Comparison of ENCODE assay signal across 24 cellular contexts in genomic region chr3:125048282-125048681, GRCh38. TPM values are rescaled to one million over a fixed set of nuclear protein-coding genes. Genes with fewer than 3 reads are reported as not detected.
DNase-seq lines count a peak whose midpoint lies in the region; ATAC-seq and TF ChIP-seq lines count a peak whose summit lies in the region.
"Had no signal": no experiment of that assay in that cellular context is flagged by ENCODE, and none has a peak within 500 bp of the region (broad histone marks: within the 10 kb centered on the region; RNA-seq: fewer than 3 reads in every experiment).

No MANE protein-coding gene starts in this region.

- TF ChIP-seq CTCF in RWPE2 (IDR thresholded peaks at IDR 0.05; ENCODE audit: poor library complexity, severe bottlenecking) (no peak), gastroesophageal sphincter (IDR thresholded peaks at IDR 0.05) (no peak), prostate gland (IDR thresholded peaks at IDR 0.05) (no peak)

- TF ChIP-seq POLR2A in gastroesophageal sphincter (IDR thresholded peaks at IDR 0.05) (no peak), prostate gland (IDR thresholded peaks at IDR 0.05) (no peak)

- no peaks in the 10 kb centered on the region for H3K27me3 ChIP-seq in RWPE2 (ENCODE audit: insufficient read depth, poor library complexity, severe bottlenecking)
- no peaks in the 10 kb centered on the region for H3K27me3 ChIP-seq in gastroesophageal sphincter
- H3K27me3 ChIP-seq in prostate gland (replicated peaks; ENCODE audit: insufficient read depth): no peaks in the 10 kb centered on the region
- H3K27me3 ChIP-seq in effector memory CD4-positive, alpha-beta T cell (replicated peaks; ENCODE audit: control insufficient read depth, insufficient read depth, low read length, poor library complexity, severe bottlenecking): no peaks in the 10 kb centered on the region
- H3K27me3 ChIP-seq: gastrocnemius medialis, testis had no signal

- H3K27ac ChIP-seq in RWPE2 (ENCODE audit: poor library complexity, severe bottlenecking): peak overlapping the region; percentile 7
- peak overlapping the region in 3 of 4 donors; percentile 7 to 25 (median 21) for H3K27ac ChIP-seq in gastroesophageal sphincter
- H3K27ac ChIP-seq in prostate gland: no peak overlapping the region
- H3K27ac ChIP-seq in effector memory CD4-positive, alpha-beta T cell (ENCODE audit: insufficient read depth, low read length, poor library complexity, severe bottlenecking): no peak overlapping the region
- H3K27ac ChIP-seq: KMS-11, SK-N-MC, testis had no signal

- no peak for TF ChIP-seq EP300 in gastroesophageal sphincter (IDR thresholded peaks at IDR 0.05)

- H3K9me3 ChIP-seq in RWPE2 (ENCODE audit: severe bottlenecking) (no peaks in the 10 kb centered on the region), gastroesophageal sphincter (no peaks in the 10 kb centered on the region), prostate gland (no peaks in the 10 kb centered on the region)
- H3K9me3 ChIP-seq in effector memory CD4-positive, alpha-beta T cell (ENCODE audit: control insufficient read depth, low read length): no peaks in the 10 kb centered on the region
- H3K9me3 ChIP-seq: gastrocnemius medialis, testis had no signal

- 71 to 86% methylated on average over 1 to 2 of the region's 3 CpGs for WGBS in gastroesophageal sphincter (ENCODE audit: low coverage in 1 of 2), 2 donors
- WGBS in prostate gland: 28% methylated on average over 3 of the region's 3 CpGs

- H3K4me1 ChIP-seq in RWPE2 (ENCODE audit: insufficient read depth, poor library complexity, severe bottlenecking): peaks cover 42% of the 10 kb centered on the region
- peaks cover 11 to 100% (median 59%) of the 10 kb centered on the region in 3 donors for H3K4me1 ChIP-seq in gastroesophageal sphincter
- H3K4me1 ChIP-seq in prostate gland (replicated peaks): peaks cover 12% of the 10 kb centered on the region
- peaks cover 21% of the 10 kb centered on the region for H3K4me1 ChIP-seq in effector memory CD4-positive, alpha-beta T cell (ENCODE audit: control insufficient read depth, insufficient read depth, low read length, poor library complexity, severe bottlenecking)

- no peak overlapping the region for H3K4me3 ChIP-seq in RWPE2 (ENCODE audit: severe bottlenecking)
- no peak overlapping the region for H3K4me3 ChIP-seq in gastroesophageal sphincter
- no peak overlapping the region for H3K4me3 ChIP-seq in prostate gland
- H3K4me3 ChIP-seq in effector memory CD4-positive, alpha-beta T cell (ENCODE audit: insufficient read depth, low read depth, low read length, poor library complexity, severe bottlenecking): no peak overlapping the region
- H3K4me3 ChIP-seq: gastrocnemius medialis, SK-N-MC, testis had no signal

- peak; percentile 35 to 79 for DNase-seq in NCI-H446 (lab: John Stamatoyannopoulos, UW)
- DNase-seq in RWPE2 (ENCODE audit: low spot score): no peak
- DNase-seq in prostate gland (ENCODE audit: low spot score): peak; percentile 79
- no peak for DNase-seq in effector memory CD4-positive, alpha-beta T cell
- no peak for DNase-seq in NCI-H1092 treated with DMSO at 0.1 percent for 48 hours (lab: John Stamatoyannopoulos, UW)
- DNase-seq: activated CD4-positive, alpha-beta T cell treated with anti-CD3 and anti-CD28 coated beads, Interleukin-2, amount 10 ng/mL, durations not matched to agents 7 days and 5 days; activated CD8-positive, alpha-beta memory T cell treated with anti-CD3 and anti-CD28 coated beads, Interleukin-2, amount 50 U/mL, for 4 hours; aorta; CD4-positive, alpha-beta T cell; cerebellar nuclear complex; gastrocnemius medialis; H9; NCI-H187; NCI-H69; nucleus accumbens; retina; stimulated activated CD4-positive, alpha-beta T cell treated with anti-CD3 and anti-CD28 coated beads, Interleukin-4, amount 100 ng/mL, for 1 hour; stimulated activated naive CD4-positive, alpha-beta T cell; testis had no signal

- H3K36me3 ChIP-seq in RWPE2 (ENCODE audit: low read depth) (peaks cover 20% of the 10 kb centered on the region; the same call in 1 of the 2 replicates), gastroesophageal sphincter (no peaks in the 10 kb centered on the region), prostate gland (no peaks in the 10 kb centered on the region)
- no peaks in the 10 kb centered on the region for H3K36me3 ChIP-seq in effector memory CD4-positive, alpha-beta T cell (ENCODE audit: control insufficient read depth, insufficient read depth, low read length)
- H3K36me3 ChIP-seq: gastrocnemius medialis had no signal

- ATAC-seq in RWPE2 (ENCODE audit: low read depth) (peak; percentile 24), gastroesophageal sphincter (no peak), HG02852 (IDR thresholded peaks at IDR 0.05; ENCODE audit: unreplicated experiment) (no peak)
- ATAC-seq: activated naive CD4-positive, alpha-beta T cell treated with anti-CD3 and anti-CD28 coated beads, Interleukin-2, amount 50 U/mL, for 72 hours; gastrocnemius medialis had no signal

- intact Hi-C loops in prostate gland (cut with DNase I): no loop called here

RNA-seq across cellular contexts. Expression of gene HEG1, which starts 7.5 kb away (rescaled TPM):
- total RNA-seq in gastroesophageal sphincter (10 to 100 TPM; 55.9 to 85.5 (median 78.9) TPM), prostate gland (100 to 1,000 TPM in 1 of 2 donors, 10 to 100 TPM in 1; 27.5 to 130 TPM)

Comparison
In these comparisons a context has a peak if more than half of its experiments do, and no peak if none do; other contexts are left out.
1. DNase-seq: peak in NCI-H446 (2 of 2) and prostate gland (single experiment); none in RWPE2 (single experiment), effector memory CD4-positive, alpha-beta T cell (0 of 3) and NCI-H1092 treated with DMSO at 0.1 percent for 48 hours (single experiment).
2. H3K27ac ChIP-seq: peak in RWPE2 (single experiment) and gastroesophageal sphincter (3 of 4); none in prostate gland (0 of 2) and effector memory CD4-positive, alpha-beta T cell (single experiment).